Comparison of ENCODE assay signal across 18 cellular contexts in the genomic region with DNA sequence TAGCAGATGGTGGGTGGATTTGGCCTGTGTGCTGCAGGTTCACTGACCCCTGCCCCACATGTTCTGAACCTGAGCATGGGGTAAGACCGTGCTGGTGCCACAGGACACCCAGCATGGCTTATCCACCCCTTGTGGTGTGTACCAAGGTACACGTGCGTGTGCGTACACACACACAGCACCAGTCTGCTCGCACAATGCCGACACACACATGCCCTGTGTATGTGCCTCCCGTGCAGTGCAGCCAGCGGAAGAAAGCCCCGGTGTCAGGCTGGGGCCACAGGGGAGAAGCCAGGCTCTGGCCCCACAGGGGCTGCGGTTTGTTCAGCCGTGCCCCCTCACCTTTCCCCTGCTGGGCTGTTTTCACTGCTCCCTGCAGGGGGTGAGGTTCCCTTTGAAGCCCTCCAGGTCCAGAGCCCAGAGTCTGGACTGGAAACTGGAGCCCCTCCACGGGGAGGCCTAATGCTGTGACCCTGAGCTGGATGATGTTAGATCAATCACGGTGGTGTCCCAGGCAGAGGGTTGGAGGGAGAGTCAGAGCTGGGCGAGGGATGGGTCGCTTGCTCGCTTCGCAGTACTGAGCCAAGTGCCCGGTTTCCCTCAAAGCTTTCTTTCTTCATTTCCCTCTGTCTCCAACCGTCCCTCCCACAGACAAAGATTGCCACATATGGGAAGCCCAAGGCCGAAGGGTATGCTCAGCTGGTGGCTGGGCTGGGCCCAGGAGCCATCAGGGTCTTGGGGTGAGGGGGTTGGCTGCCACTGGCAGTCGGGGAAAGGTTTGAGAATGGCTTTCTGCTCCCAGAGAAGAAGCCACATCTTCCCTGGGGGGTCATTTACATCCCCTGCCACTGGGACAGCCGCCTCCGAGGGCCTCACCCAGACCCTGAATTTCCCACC. TPM values are rescaled to one million over a fixed set of nuclear protein-coding genes. Genes with fewer than 3 reads are reported as not detected.
A peak's percentile ranks its signal among the peaks of the same experiment; 100 is the strongest.
DNase-seq lines count a peak whose midpoint lies in the region; ATAC-seq and TF ChIP-seq lines count a peak whose summit lies in the region.
"Had no signal": no experiment of that assay in that cellular context is flagged by ENCODE, and none has a peak within 500 bp of the region (broad histone marks: within the 10 kb centered on the region; RNA-seq: fewer than 3 reads in every experiment).

No MANE protein-coding gene starts in this region.

- no peaks in the 10 kb centered on the region for H3K79me2 ChIP-seq in mesendoderm (ENCODE audit: control insufficient read depth, insufficient read depth, low read length)

- H3K27me3 ChIP-seq in WERI-Rb-1 (ENCODE audit: insufficient read depth, low read depth, severe bottlenecking), result no peaks in the 10 kb centered on the region
- no peaks in the 10 kb centered on the region for H3K27me3 ChIP-seq in mesendoderm (ENCODE audit: insufficient read depth, low read length, poor library complexity)
- H3K27me3 ChIP-seq: ovary had no signal

- H3K4ac ChIP-seq in mesendoderm (ENCODE audit: low read depth, low read length), result no peak overlapping the region

- H3K27me3 Mint-ChIP-seq in immature natural killer cell (ENCODE audit: low read depth in 3 of 3), result peaks cover 2 to 7% (median 2%) of the 10 kb centered on the region in 3 donors

- ATAC-seq in HG02798 (IDR thresholded peaks at IDR 0.05; ENCODE audit: poor library complexity, unreplicated experiment) (peak; percentile 33), GM21367 (IDR thresholded peaks at IDR 0.05; ENCODE audit: unreplicated experiment) (no peak)

- no CpG with 5 or more reads among the region's 23 CpGs for WGBS in mesendoderm (ENCODE audit: extremely low coverage, insufficient coverage, low lambda C conversion rate)

- H3K27ac ChIP-seq in WERI-Rb-1 (peak overlapping the region; percentile 72), mesendoderm (ENCODE audit: low read depth, low read length) (no peak overlapping the region)
- H3K27ac ChIP-seq: colonic mucosa, ovary had no signal

- no peak overlapping the region for H3K9ac ChIP-seq in mesendoderm (ENCODE audit: low read length)

- no peak overlapping the region for H3K18ac ChIP-seq in mesendoderm (ENCODE audit: low read length)

- no peaks in the 10 kb centered on the region for H3K4me1 ChIP-seq in mesendoderm (ENCODE audit: control insufficient read depth, low read depth, low read length)
- H3K4me1 ChIP-seq: colonic mucosa had no signal

- H3K4me1 Mint-ChIP-seq in immature natural killer cell, result peaks cover 2 to 3% of the 10 kb centered on the region in 2 donors

- H2BK120ac ChIP-seq in mesendoderm (ENCODE audit: low read depth, low read length), result no peak overlapping the region

- no peak overlapping the region for H2BK5ac ChIP-seq in mesendoderm (ENCODE audit: low read length)

- H3K79me1 ChIP-seq in mesendoderm (ENCODE audit: low read length), result no peaks in the 10 kb centered on the region

- H3K23ac ChIP-seq in mesendoderm (ENCODE audit: low read length), result no peak overlapping the region

- H3K36me3 Mint-ChIP-seq in immature natural killer cell, result no peaks in the 10 kb centered on the region

- H3K4me3 Mint-ChIP-seq in immature natural killer cell, result no peak overlapping the region

- H3K9me3 Mint-ChIP-seq in immature natural killer cell, result no peaks in the 10 kb centered on the region

- H3K36me3 ChIP-seq in WERI-Rb-1 (peaks cover 20% of the 10 kb centered on the region), mesendoderm (ENCODE audit: control insufficient read depth, insufficient read depth, low read length) (no peaks in the 10 kb centered on the region)
- H3K36me3 ChIP-seq: colonic mucosa, ovary had no signal

- no peak overlapping the region for H3K4me2 ChIP-seq in mesendoderm (ENCODE audit: low read length)

- no peak overlapping the region for H2AK5ac ChIP-seq in mesendoderm (ENCODE audit: low read length)

- no peaks in the 10 kb centered on the region for H3K9me3 ChIP-seq in WERI-Rb-1 (ENCODE audit: severe bottlenecking)
- H3K9me3 ChIP-seq: colonic mucosa, ovary had no signal

- no peak overlapping the region for H2BK15ac ChIP-seq in mesendoderm (replicated peaks; ENCODE audit: low read depth)

- peak overlapping the region; percentile 15 for H3K56ac ChIP-seq in mesendoderm (ENCODE audit: low read length)

- no peak overlapping the region for H4K8ac ChIP-seq in mesendoderm (ENCODE audit: low read depth, low read length)

- DNase-seq in ELF-1 (ENCODE audit: low read depth, low spot score), result peak; percentile 39
- DNase-seq in WERI-Rb-1, result peak; percentile 49
- DNase-seq in mesendoderm, result no peak
- DNase-seq in immature natural killer cell, result no peak
- no peak for DNase-seq in activated T-cell treated with anti-CD3 and anti-CD28 coated beads, Interleukin-2, amount 50 U/mL, for 1 hour
- no peak for DNase-seq in COLO829 (ENCODE audit: low spot score)
- DNase-seq: activated CD4-positive, alpha-beta T cell treated with anti-CD3 and anti-CD28 coated beads, Interleukin-2, amount 50 U/mL, for 1 hour; activated T-cell treated with anti-CD3 and anti-CD28 coated beads, Interleukin-2, amount 50 U/mL, for 48 hours; amniotic stem cell; colonic mucosa; erythroblast; glutamatergic neuron; NCI-H1436 treated with DMSO at 0.1 percent for 48 hours; ovary; stimulated activated CD4-positive, alpha-beta T cell treated with anti-CD3 and anti-CD28 coated beads, Interleukin-12 subunit alpha, Interleukin-12 subunit beta, amount 100 ng/mL, for 4 hours; T-helper 9 cell had no signal

- H3K27ac Mint-ChIP-seq in immature natural killer cell, result no peak overlapping the region

- no peak for TF ChIP-seq CTCF in WERI-Rb-1 (IDR thresholded peaks at IDR 0.05; ENCODE audit: low read depth, low read length)

- no peak overlapping the region for H4K5ac ChIP-seq in mesendoderm (ENCODE audit: low read length)

- H3K4me3 ChIP-seq in WERI-Rb-1 (ENCODE audit: low read depth, low read length), result no peak overlapping the region
- no peak overlapping the region for H3K4me3 ChIP-seq in mesendoderm (ENCODE audit: low read length)
- H3K4me3 ChIP-seq: colonic mucosa, ovary had no signal

RNA-seq across cellular contexts. Expression of gene DTX1, which starts 6.2 kb away (rescaled TPM):
- 1.9 TPM for polyA plus RNA-seq in mesendoderm (2013, experiment 1 of 2)
- polyA plus RNA-seq in mesendoderm (2013, experiment 2 of 2), result 1.7 TPM
- polyA plus RNA-seq in immature natural killer cell, result 1 to 10 TPM in 2 of 3 donors, not detected in 1; 1.1 to 2.1 TPM

Comparison
In these comparisons a context has a peak if more than half of its experiments do, and no peak if none do; other contexts are left out.
1. DNase-seq: peak in ELF-1 (single experiment) and WERI-Rb-1 (single experiment); none in mesendoderm (single experiment), immature natural killer cell (0 of 3), activated T-cell treated with anti-CD3 and anti-CD28 coated beads, Interleukin-2, amount 50 U/mL, for 1 hour (single experiment) and COLO829 (single experiment).